Comparison of ENCODE assay signal across 8 cellular contexts in genomic region chr21:38913120-38913975, GRCh38.
DNase-seq lines count a peak whose midpoint lies in the region; ATAC-seq and TF ChIP-seq lines count a peak whose summit lies in the region.

No MANE protein-coding gene starts in this region.

- peak overlapping the region; percentile 93 for H3K27ac ChIP-seq in RWPE1
- H3K27ac ChIP-seq in osteoblast (ENCODE audit: low read depth, low read length) = no peak overlapping the region

- ATAC-seq in HG03571 (IDR thresholded peaks at IDR 0.05; ENCODE audit: unreplicated experiment) = no peak

- H3K27me3 ChIP-seq in osteoblast (ENCODE audit: insufficient read depth, low read length) = peaks cover 7% of the 10 kb centered on the region

- DNase-seq in NCI-H1436 (lab: John Stamatoyannopoulos, UW) = peak; percentile 23
- DNase-seq in NCI-H1436 treated with DMSO at 0.1 percent for 48 hours (lab: John Stamatoyannopoulos, UW) = no peak
- DNase-seq in RWPE1 (ENCODE audit: low spot score) = peak; percentile 85
- DNase-seq in fibroblast of the aortic adventitia (ENCODE audit: low read depth) = peak; percentile 77
- DNase-seq in osteoblast (ENCODE audit: insufficient read length, low spot score, missing footprints) = peak; percentile 81
- no peak for DNase-seq in NCI-H82 (lab: John Stamatoyannopoulos, UW)
- no peak for DNase-seq in medulla oblongata (ENCODE audit: extremely low spot score)

- H3K4me2 ChIP-seq in osteoblast (ENCODE audit: insufficient read depth, low read length) = peak overlapping the region; percentile 69

- CTCF ChIA-PET in RWPE1 (lab: Yijun Ruan, JAX) = interaction anchor here (0.6 to 0.7 kb wide), 2 partner anchors 74 to 213 kb away, joined by 3 to 4 read pairs; no protein-coding TSS in a partner anchor

- peaks cover 19% of the 10 kb centered on the region for H3K4me1 ChIP-seq in osteoblast (ENCODE audit: insufficient read depth, low read length)

- H3K9me3 ChIP-seq in osteoblast (ENCODE audit: low read depth, low read length) = no peaks in the 10 kb centered on the region

- no peaks in the 10 kb centered on the region for H3K79me2 ChIP-seq in osteoblast (ENCODE audit: insufficient read depth, low read length)

- H3K36me3 ChIP-seq in osteoblast (ENCODE audit: insufficient read depth, low read length) = no peaks in the 10 kb centered on the region

- TF ChIP-seq CTCF in RWPE1 (conservative IDR thresholded peaks at IDR 0.05; ENCODE audit: low read depth) (no peak), fibroblast of the aortic adventitia (IDR thresholded peaks at IDR 0.05; ENCODE audit: insufficient read depth, low read length) (no peak), osteoblast (IDR thresholded peaks at IDR 0.05; ENCODE audit: extremely low read depth, low read depth, low read length) (no peak)

- POLR2A ChIA-PET in RWPE1 (lab: Yijun Ruan, JAX; ENCODE audit: low non-redundant PET) = no interaction called here

- H3K4me3 ChIP-seq in fibroblast of the aortic adventitia (ENCODE audit: low read depth, low read length) (peak overlapping the region; percentile 32), osteoblast (ENCODE audit: insufficient read depth, low read length) (peak overlapping the region; percentile 54)

- no peaks in the 10 kb centered on the region for H4K20me1 ChIP-seq in osteoblast (ENCODE audit: insufficient read depth, low read length)

- peak overlapping the region; percentile 40 for H2AFZ ChIP-seq in osteoblast (ENCODE audit: low read length)

Comparison
In these comparisons a context has a peak if more than half of its experiments do, and no peak if none do; other contexts are left out.
1. DNase-seq: peak in NCI-H1436 (single experiment), RWPE1 (single experiment), fibroblast of the aortic adventitia (single experiment) and osteoblast (single experiment); none in NCI-H1436 treated with DMSO at 0.1 percent for 48 hours (single experiment), NCI-H82 (single experiment) and medulla oblongata (single experiment).